Comparison of ENCODE assay signal across 19 cellular contexts in the genomic region with DNA sequence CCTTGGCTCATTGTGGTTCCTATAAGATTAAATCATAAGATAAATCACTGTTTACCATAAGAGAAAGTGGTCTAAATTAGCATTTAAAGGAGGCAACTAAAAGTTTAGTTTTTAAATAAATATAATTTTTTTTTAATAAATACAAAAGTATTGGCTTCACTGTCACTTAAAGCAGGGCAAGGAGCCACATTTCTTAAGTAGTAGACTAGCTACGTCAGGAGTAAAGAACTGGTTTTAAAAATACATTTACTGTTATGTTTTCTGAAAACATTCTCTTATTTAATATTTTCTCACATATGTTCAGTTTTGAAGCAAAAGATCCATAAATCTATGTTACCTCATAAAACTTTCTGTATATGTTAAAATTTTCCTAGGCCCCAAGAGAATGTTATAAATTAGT. TPM values are rescaled to one million over a fixed set of nuclear protein-coding genes. Genes with fewer than 3 reads are reported as not detected.
A peak's percentile ranks its signal among the peaks of the same experiment; 100 is the strongest.
DNase-seq lines count a peak whose midpoint lies in the region; ATAC-seq and TF ChIP-seq lines count a peak whose summit lies in the region.
"Had no signal": no experiment of that assay in that cellular context is flagged by ENCODE, and none has a peak within 500 bp of the region (broad histone marks: within the 10 kb centered on the region; RNA-seq: fewer than 3 reads in every experiment).

No MANE protein-coding gene starts in this region.

- H3K4me3 Mint-ChIP-seq in GM23338 (no peak overlapping the region), mesothelial cell of epicardium (no peak overlapping the region)
- H3K4me3 Mint-ChIP-seq: activated naive CD8-positive, alpha-beta T cell treated with anti-CD3 and anti-CD28 coated beads for 36 hours; naive thymus-derived CD8-positive, alpha-beta T cell had no signal

- H3K9me2 ChIP-seq in GM23338 (ENCODE audit: insufficient read depth): no peaks in the 10 kb centered on the region

- H4K20me1 ChIP-seq in GM23338 (replicated peaks; ENCODE audit: insufficient read depth): no peaks in the 10 kb centered on the region

- H3F3A ChIP-seq in GM23338 (replicated peaks; ENCODE audit: low read depth): no peaks in the 10 kb centered on the region

- H3K79me2 ChIP-seq in GM23338 (replicated peaks; ENCODE audit: insufficient read depth): no peaks in the 10 kb centered on the region

- H3K36me3 ChIP-seq in GM23338 (ENCODE audit: insufficient read depth) (no peaks in the 10 kb centered on the region), subcutaneous abdominal adipose tissue (ENCODE audit: control insufficient read depth in 5 of 5, insufficient read depth in 5 of 5, low read length in 5 of 5) (peaks cover 0 to 5% (median 4%) of the 10 kb centered on the region in 5 donors)
- H3K36me3 ChIP-seq: Peyer's patch had no signal

- ATAC-seq in GM23338: no peak
- ATAC-seq: naive thymus-derived CD8-positive, alpha-beta T cell had no signal

- peaks cover 29% of the 10 kb centered on the region for H3K4me1 Mint-ChIP-seq in GM23338
- peaks cover 51% of the 10 kb centered on the region for H3K4me1 Mint-ChIP-seq in mesothelial cell of epicardium

- no peaks in the 10 kb centered on the region for H3K9me3 ChIP-seq in subcutaneous abdominal adipose tissue (ENCODE audit: control insufficient read depth in 5 of 5, low read length in 5 of 5)
- H3K9me3 ChIP-seq: Peyer's patch had no signal

- H3K36me3 Mint-ChIP-seq in GM23338 (ENCODE audit: low read depth) (no peaks in the 10 kb centered on the region), mesothelial cell of epicardium (peaks cover 8% of the 10 kb centered on the region)

- H3K4me1 ChIP-seq in GM23338 (ENCODE audit: insufficient read depth): peaks cover 30% of the 10 kb centered on the region
- peaks cover 3 to 41% (median 23%) of the 10 kb centered on the region in 5 donors for H3K4me1 ChIP-seq in subcutaneous abdominal adipose tissue (ENCODE audit: control insufficient read depth in 5 of 5, insufficient read depth in 5 of 5, low read length in 5 of 5)

- H3K4me3 ChIP-seq in GM23338: peak overlapping the region; percentile 9; the same call in 1 of the 2 replicates
- peak overlapping the region; percentile 47 for H3K4me3 ChIP-seq in choroid plexus epithelial cell (ENCODE audit: low read depth, low read length)
- H3K4me3 ChIP-seq in subcutaneous abdominal adipose tissue (ENCODE audit: low read depth in 1 of 5, low read length in 5 of 5): peak overlapping the region; percentile 41 to 75 (median 58)

- TF ChIP-seq CTCF in GM23338 (conservative IDR thresholded peaks at IDR 0.05; ENCODE audit: low read depth in 2 of 2) (no peak), choroid plexus epithelial cell (conservative IDR thresholded peaks at IDR 0.05; ENCODE audit: low read depth, low read length) (no peak), mesothelial cell of epicardium (IDR thresholded peaks at IDR 0.05; ENCODE audit: unreplicated experiment) (no peak)

- H3K27ac ChIP-seq in GM23338 (ENCODE audit: low read depth) (no peak overlapping the region), subcutaneous abdominal adipose tissue (ENCODE audit: low read depth, low read length) (no peak overlapping the region)

- H2AFZ ChIP-seq in GM23338: no peak overlapping the region

- H3K27me3 Mint-ChIP-seq in GM23338 (ENCODE audit: insufficient read depth, low read depth, poor library complexity) (peaks cover 1% of the 10 kb centered on the region), mesothelial cell of epicardium (ENCODE audit: low read depth) (no peaks in the 10 kb centered on the region)
- H3K27me3 Mint-ChIP-seq: activated naive CD8-positive, alpha-beta T cell treated with anti-CD3 and anti-CD28 coated beads for 36 hours; naive thymus-derived CD8-positive, alpha-beta T cell had no signal

- peak overlapping the region; percentile 53 for H3K4me2 ChIP-seq in GM23338

- peak overlapping the region in 3 of 5 donors; percentile 40 to 87 (median 66) for H3K9ac ChIP-seq in subcutaneous abdominal adipose tissue (ENCODE audit: low read length in 5 of 5)

- H3K27me3 ChIP-seq in GM23338 (ENCODE audit: insufficient read depth) (no peaks in the 10 kb centered on the region), subcutaneous abdominal adipose tissue (ENCODE audit: control insufficient read depth in 5 of 5, insufficient read depth in 4 of 5, low read length in 5 of 5) (no peaks in the 10 kb centered on the region)
- H3K27me3 ChIP-seq: Peyer's patch had no signal

- DNase-seq in GM23338 (ENCODE audit: low spot score) (no peak), choroid plexus epithelial cell (ENCODE audit: low read depth) (no peak), mesothelial cell of epicardium (ENCODE audit: low spot score in 2 of 2, unreplicated experiment in 2 of 2) (no peak), NCI-H1105 (lab: John Stamatoyannopoulos, UW) (no peak), NCI-H748 (lab: John Stamatoyannopoulos, UW; ENCODE audit: unreplicated experiment) (no peak), NCI-H526 treated with DMSO at 0.1 percent for 48 hours (lab: John Stamatoyannopoulos, UW) (no peak), GDM1 (lab: John Stamatoyannopoulos, UW) (no peak)
- DNase-seq: activated CD4-positive, CD25-positive, alpha-beta regulatory T cell treated with anti-CD3 and anti-CD28 coated beads, Interleukin-2, amount 50 U/mL, for 72 hours; activated CD8-positive, alpha-beta memory T cell treated with anti-CD3 and anti-CD28 coated beads, Interleukin-2, amount 50 U/mL, for 48 hours; activated naive CD8-positive, alpha-beta T cell treated with anti-CD3 and anti-CD28 coated beads for 36 hours; DMS79; naive thymus-derived CD8-positive, alpha-beta T cell; NCI-H1092 treated with DMSO at 0.1 percent for 48 hours; NCI-H524; Peyer's patch; trophoblast cell had no signal

- H3K9me3 Mint-ChIP-seq in GM23338 (no peaks in the 10 kb centered on the region), mesothelial cell of epicardium (no peaks in the 10 kb centered on the region)
- H3K9me3 Mint-ChIP-seq: activated naive CD8-positive, alpha-beta T cell treated with anti-CD3 and anti-CD28 coated beads for 36 hours; naive thymus-derived CD8-positive, alpha-beta T cell had no signal

- H3K27ac Mint-ChIP-seq in GM23338 (peak overlapping the region; percentile 85; the same call in 1 of the 2 replicates), mesothelial cell of epicardium (peak overlapping the region; percentile 51)
- H3K27ac Mint-ChIP-seq: activated naive CD8-positive, alpha-beta T cell treated with anti-CD3 and anti-CD28 coated beads for 36 hours had no signal

TF ChIP-seq in GM23338, 12 proteins besides CTCF, POLR2A, EP300 and RAD21:
- TF ChIP-seq EZH2phosphoT487 (IDR thresholded peaks at IDR 0.05; ENCODE audit: unreplicated experiment) (no peak), POLR2AphosphoS5 (IDR thresholded peaks at IDR 0.05; ENCODE audit: low read depth) (no peak)

RNA-seq across cellular contexts. Expression of gene ANGPTL1, which starts 2.2 kb away (rescaled TPM):
- not detected in 2 replicates for total RNA-seq in GM23338 (2014; rRNA removed; shearing (Covaris generic))
- polyA plus RNA-seq in GM23338 (2016; fragmentation: Nextera tagmentation; extraction: Ambion mirVana): 0.19 and 0.58 TPM in 2 replicates
- 0.67 to 0.80 TPM (median 0.72 TPM) in 3 replicates for total RNA-seq in mesothelial cell of epicardium
- total RNA-seq: activated naive CD8-positive, alpha-beta T cell treated with anti-CD3 and anti-CD28 coated beads for 36 hours; naive thymus-derived CD8-positive, alpha-beta T cell; T-helper 1 cell treated with Interleukin-12 subunit alpha and Interleukin-12 subunit beta and Interleukin-4 antibody, amounts not matched to agents 30 ng/mL and 1 ng/mL, for 36 hours had no signal
- polyA plus RNA-seq: keratinocyte; naive thymus-derived CD8-positive, alpha-beta T cell had no signal
